1 cellular context compared by ENCODE assay signal in the genomic region with DNA sequence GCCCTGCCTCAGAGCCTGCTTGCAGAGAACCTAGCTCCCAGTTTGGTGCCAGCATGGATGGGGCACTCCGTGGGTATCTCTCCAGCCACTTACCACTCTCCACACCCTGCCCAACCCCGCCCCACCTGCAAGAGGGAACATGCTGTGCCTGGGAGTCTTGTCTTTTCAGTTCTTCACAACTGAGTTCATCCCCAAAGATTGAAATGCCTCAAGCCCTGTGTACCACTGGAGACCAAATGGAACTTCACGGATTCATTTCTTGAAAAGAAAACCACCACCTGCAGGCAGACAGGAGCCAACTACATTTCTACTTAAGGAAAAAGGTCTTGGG.
TF ChIP-seq lines count a peak whose summit lies in the region.

No MANE protein-coding gene starts in this region.

TF ChIP-seq in A549, 52 proteins besides CTCF, POLR2A, EP300 and RAD21 (continued from another document):
- TF ChIP-seq, protein P1, sequence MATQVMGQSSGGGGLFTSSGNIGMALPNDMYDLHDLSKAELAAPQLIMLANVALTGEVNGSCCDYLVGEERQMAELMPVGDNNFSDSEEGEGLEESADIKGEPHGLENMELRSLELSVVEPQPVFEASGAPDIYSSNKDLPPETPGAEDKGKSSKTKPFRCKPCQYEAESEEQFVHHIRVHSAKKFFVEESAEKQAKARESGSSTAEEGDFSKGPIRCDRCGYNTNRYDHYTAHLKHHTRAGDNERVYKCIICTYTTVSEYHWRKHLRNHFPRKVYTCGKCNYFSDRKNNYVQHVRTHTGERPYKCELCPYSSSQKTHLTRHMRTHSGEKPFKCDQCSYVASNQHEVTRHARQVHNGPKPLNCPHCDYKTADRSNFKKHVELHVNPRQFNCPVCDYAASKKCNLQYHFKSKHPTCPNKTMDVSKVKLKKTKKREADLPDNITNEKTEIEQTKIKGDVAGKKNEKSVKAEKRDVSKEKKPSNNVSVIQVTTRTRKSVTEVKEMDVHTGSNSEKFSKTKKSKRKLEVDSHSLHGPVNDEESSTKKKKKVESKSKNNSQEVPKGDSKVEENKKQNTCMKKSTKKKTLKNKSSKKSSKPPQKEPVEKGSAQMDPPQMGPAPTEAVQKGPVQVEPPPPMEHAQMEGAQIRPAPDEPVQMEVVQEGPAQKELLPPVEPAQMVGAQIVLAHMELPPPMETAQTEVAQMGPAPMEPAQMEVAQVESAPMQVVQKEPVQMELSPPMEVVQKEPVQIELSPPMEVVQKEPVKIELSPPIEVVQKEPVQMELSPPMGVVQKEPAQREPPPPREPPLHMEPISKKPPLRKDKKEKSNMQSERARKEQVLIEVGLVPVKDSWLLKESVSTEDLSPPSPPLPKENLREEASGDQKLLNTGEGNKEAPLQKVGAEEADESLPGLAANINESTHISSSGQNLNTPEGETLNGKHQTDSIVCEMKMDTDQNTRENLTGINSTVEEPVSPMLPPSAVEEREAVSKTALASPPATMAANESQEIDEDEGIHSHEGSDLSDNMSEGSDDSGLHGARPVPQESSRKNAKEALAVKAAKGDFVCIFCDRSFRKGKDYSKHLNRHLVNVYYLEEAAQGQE (IDR thresholded peaks at IDR 0.05): no peak
- TF ChIP-seq SMC3 (IDR thresholded peaks at IDR 0.05): no peak
- no peak for TF ChIP-seq NFE2L2 (conservative IDR thresholded peaks at IDR 0.05; ENCODE audit: low read length)
- no peak for TF ChIP-seq EHMT2 (IDR thresholded peaks at IDR 0.05; ENCODE audit: low read depth)
- TF ChIP-seq, protein P2, sequence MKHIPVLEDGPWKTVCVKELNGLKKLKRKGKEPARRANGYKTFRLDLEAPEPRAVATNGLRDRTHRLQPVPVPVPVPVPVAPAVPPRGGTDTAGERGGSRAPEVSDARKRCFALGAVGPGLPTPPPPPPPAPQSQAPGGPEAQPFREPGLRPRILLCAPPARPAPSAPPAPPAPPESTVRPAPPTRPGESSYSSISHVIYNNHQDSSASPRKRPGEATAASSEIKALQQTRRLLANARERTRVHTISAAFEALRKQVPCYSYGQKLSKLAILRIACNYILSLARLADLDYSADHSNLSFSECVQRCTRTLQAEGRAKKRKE (CRISPR knock-in tag; IDR thresholded peaks at IDR 0.05; ENCODE audit: low read depth): no peak
- TF ChIP-seq HOXB13 (CRISPR knock-in tag; IDR thresholded peaks at IDR 0.05; ENCODE audit: low read depth): no peak
- TF ChIP-seq CHD4 (IDR thresholded peaks at IDR 0.05; ENCODE audit: borderline replicate concordance): no peak
